Comparison of ENCODE assay signal across 8 cellular contexts in genomic region chr5:94968507-94969095, GRCh38.
DNase-seq lines count a peak whose midpoint lies in the region; ATAC-seq and TF ChIP-seq lines count a peak whose summit lies in the region.

No MANE protein-coding gene starts in this region.

- H3K36me3 ChIP-seq in DND-41 (ENCODE audit: insufficient read depth, low read length) (no peaks in the 10 kb centered on the region), body of pancreas (replicated peaks in 1 of 2; ENCODE audit: insufficient read depth in 1 of 2, low read depth in 2 of 2) (no peaks in the 10 kb centered on the region)

- H3K4me1 ChIP-seq in DND-41 (ENCODE audit: insufficient read depth, low read length), result no peaks in the 10 kb centered on the region
- peaks cover 4% of the 10 kb centered on the region for H3K4me1 ChIP-seq in body of pancreas

- no peak for TF ChIP-seq POLR2A in body of pancreas (IDR thresholded peaks at IDR 0.05)

- TF ChIP-seq CTCF in DND-41 (IDR thresholded peaks at IDR 0.05; ENCODE audit: borderline replicate concordance, extremely low read depth, low read length, poor library complexity, severe bottlenecking), result peak; percentile 91
- TF ChIP-seq CTCF in body of pancreas (IDR thresholded peaks at IDR 0.05), result peak; percentile 9 to 82 (median 72)

- no peak overlapping the region for H3K4me2 ChIP-seq in DND-41 (ENCODE audit: insufficient read depth, low read length)

- H3K27me3 ChIP-seq in DND-41 (ENCODE audit: insufficient read depth, low read length, poor library complexity) (no peaks in the 10 kb centered on the region), body of pancreas (no peaks in the 10 kb centered on the region)

- DNase-seq in DND-41 (peak; percentile 37), HUDEP-2 (lab: John Stamatoyannopoulos, UW; ENCODE audit: unreplicated experiment in 76 of 76) (peak in 39 of 76 experiments; percentile 3 to 74 (median 46)), NCI-H82 treated with DMSO at 0.1 percent for 48 hours (lab: John Stamatoyannopoulos, UW; ENCODE audit: unreplicated experiment) (peak; percentile 57), body of pancreas (peak; percentile 30 to 65 (median 48)), iPS-NIHi7 (ENCODE audit: extremely low spot score) (peak; percentile 46)
- no peak for DNase-seq in stimulated activated naive CD8-positive, alpha-beta T cell treated with anti-CD3 and anti-CD28 coated beads, Interleukin-15, Interleukin-2, amounts not matched to agents 100 U/mL and 50 U/mL, for 24 hours

- H2AFZ ChIP-seq in DND-41 (ENCODE audit: low read depth, low read length), result no peak overlapping the region

- no peak overlapping the region for H3K9ac ChIP-seq in DND-41 (ENCODE audit: low read depth, low read length)

- no peak overlapping the region for H3K4me3 ChIP-seq in DND-41 (ENCODE audit: low read depth in 1 of 2, low read length in 2 of 2)
- no peak overlapping the region for H3K4me3 ChIP-seq in body of pancreas

- no peaks in the 10 kb centered on the region for H3K79me2 ChIP-seq in DND-41 (ENCODE audit: insufficient read depth, low read length)

- ATAC-seq in DND-41 (ENCODE audit: insufficient read depth, low read depth) (peak; percentile 94), GM21367 (IDR thresholded peaks at IDR 0.05; ENCODE audit: unreplicated experiment) (peak; percentile 75), body of pancreas (peak; percentile 90), GM18861 (IDR thresholded peaks at IDR 0.05; ENCODE audit: unreplicated experiment) (no peak)
- peak; percentile 77 for ATAC-seq in stimulated activated naive CD8-positive, alpha-beta T cell treated with anti-CD3 and anti-CD28 coated beads, Interleukin-15, Interleukin-2, amounts not matched to agents 100 U/mL and 50 U/mL, for 24 hours

- H4K20me1 ChIP-seq in DND-41 (ENCODE audit: insufficient read depth, low read length), result no peaks in the 10 kb centered on the region

- WGBS in body of pancreas, 2 donors, result 25 to 28% methylated on average over 5 of the region's 5 CpGs

- H3K27ac ChIP-seq in DND-41 (ENCODE audit: low read length) (no peak overlapping the region), body of pancreas (no peak overlapping the region)

- intact Hi-C loops in body of pancreas (cut with DNase I), result no loop called here

- H3K9me3 ChIP-seq in DND-41 (ENCODE audit: insufficient read depth, low read length, severe bottlenecking), result peaks cover 5% of the 10 kb centered on the region
- H3K9me3 ChIP-seq in body of pancreas, result peaks cover 0 to 4% (median 0%) of the 10 kb centered on the region in 3 donors
